In the genomic region with DNA sequence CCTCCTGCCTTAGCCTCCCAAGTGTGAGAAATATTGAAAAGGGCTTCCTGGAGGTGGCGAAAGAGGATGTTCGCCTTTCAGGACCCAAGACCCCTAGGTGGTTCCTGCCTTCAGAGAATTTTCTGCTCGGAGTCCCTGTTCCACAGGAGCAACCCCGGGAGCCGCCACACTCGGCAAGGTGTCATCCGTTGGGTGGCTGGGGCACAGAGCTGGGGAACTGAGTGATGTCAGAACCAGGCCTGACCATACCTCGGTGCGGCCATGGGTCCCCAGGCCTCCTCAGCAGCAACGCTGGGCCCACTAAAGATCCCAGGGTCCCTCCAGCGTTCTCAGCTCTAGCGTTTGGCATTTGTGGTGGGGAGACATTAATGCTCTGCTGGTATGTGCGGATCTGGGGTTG, we compare ENCODE assay signal across 13 cellular contexts.
"Had no signal": no experiment of that assay in that cellular context is flagged by ENCODE, and none has a peak within 500 bp of the region (broad histone marks: within the 10 kb centered on the region; RNA-seq: fewer than 3 reads in every experiment).

No MANE protein-coding gene starts in this region.

- H3K9me3 ChIP-seq: adrenal gland, thoracic aorta had no signal

- H3K4me3 ChIP-seq: adrenal gland, coronary artery, thoracic aorta had no signal

- H3K36me3 ChIP-seq: adrenal gland, thoracic aorta had no signal

- DNase-seq: activated B cell treated with CpG ODN at 0.5 μM for 24 hours; activated CD4-positive, alpha-beta T cell treated with anti-CD3 and anti-CD28 coated beads, Interleukin-2, amount 10 ng/mL, durations not matched to agents 24 days and 14 days; activated naive CD4-positive, alpha-beta T cell treated with anti-CD3 and anti-CD28 coated beads, Interleukin-2, amount 50 U/mL, for 16 hours; activated T-cell treated with anti-CD3 and anti-CD28 coated beads, Interleukin-2, amount 50 U/mL, for 1 hour; adrenal gland; central memory CD4-positive, alpha-beta T cell; effector CD4-positive, alpha-beta T cell; stimulated activated CD4-positive, alpha-beta T cell treated with anti-CD3 and anti-CD28 coated beads, Interleukin-15, amount 100 ng/mL, for 24 hours; stimulated activated CD4-positive, alpha-beta T cell treated with anti-CD3 and anti-CD28 coated beads, Interleukin-4, amount 100 ng/mL, for 4 hours; stimulated activated naive CD8-positive, alpha-beta T cell treated with anti-CD3 and anti-CD28 coated beads, Interleukin-15, amount 100 ng/mL, for 72 hours; T-helper 17 cell had no signal

- H3K4me1 ChIP-seq: adrenal gland had no signal

- H3K27ac ChIP-seq: adrenal gland, coronary artery, thoracic aorta had no signal

- ATAC-seq: stimulated activated naive CD8-positive, alpha-beta T cell treated with anti-CD3 and anti-CD28 coated beads, Interleukin-15, amount 100 ng/mL, for 72 hours; T-helper 17 cell had no signal

- H3K27me3 ChIP-seq: adrenal gland had no signal
